ENCODE assay signal across 8 cellular contexts in genomic region chr17:76014100-76014924, GRCh38. TPM values are rescaled to one million over a fixed set of nuclear protein-coding genes. Genes with fewer than 3 reads are reported as not detected.
DNase-seq lines count a peak whose midpoint lies in the region; ATAC-seq and TF ChIP-seq lines count a peak whose summit lies in the region.

No MANE protein-coding gene starts in this region.

- no peaks in the 10 kb centered on the region for H3K9me3 ChIP-seq in CD8-positive, alpha-beta T cell (ENCODE audit: low read length)
- no peaks in the 10 kb centered on the region for H3K9me3 ChIP-seq in right lobe of liver

- no peaks in the 10 kb centered on the region for H3K27me3 Mint-ChIP-seq in CD8-positive, alpha-beta T cell (ENCODE audit: low read depth)
- no peaks in the 10 kb centered on the region for H3K27me3 Mint-ChIP-seq in activated CD4-positive, alpha-beta T cell treated with anti-CD3 and anti-CD28 coated beads for 36 hours

- 20% methylated on average over 1 of the region's 19 CpGs for WGBS in right lobe of liver (ENCODE audit: insufficient coverage, low coverage, low lambda C conversion rate, missing lambda C conversion rate)

- no peaks in the 10 kb centered on the region for H3K36me3 Mint-ChIP-seq in CD8-positive, alpha-beta T cell
- no peaks in the 10 kb centered on the region for H3K36me3 Mint-ChIP-seq in activated CD4-positive, alpha-beta T cell treated with anti-CD3 and anti-CD28 coated beads for 36 hours (ENCODE audit: low read depth)

- H3K27ac ChIP-seq in CD8-positive, alpha-beta T cell (ENCODE audit: low read depth, low read length) = peak overlapping the region; percentile 26
- no peak overlapping the region for H3K27ac ChIP-seq in right lobe of liver

- intact Hi-C loops in CD8-positive, alpha-beta T cell (cut with DNase I, micrococcal nuclease) = loop anchor here (1.0 to 2.0 kb wide), 9 partner anchors 15 to 285 kb away; partner anchors contain the start of genes EXOC7 (in 1 of the 2) and SRP68 (in 1 of the 2)
- intact Hi-C loops in activated CD4-positive, alpha-beta T cell treated with anti-CD3 and anti-CD28 coated beads for 36 hours (cut with DNase I, micrococcal nuclease) = loop anchor here (1.0 to 5.0 kb wide), 7 partner anchors 63 to 288 kb away; partner anchors contain the start of genes EXOC7 (in 2 of the 2) and ZACN (in 1 of the 2)
- intact Hi-C loops in right lobe of liver (cut with DNase I) = loop anchor here in 1 of 2 donors (10.0 kb wide), 1 partner anchor 270 kb away; no protein-coding TSS in a partner anchor

- peaks cover 14% of the 10 kb centered on the region for H3K4me1 ChIP-seq in CD8-positive, alpha-beta T cell (ENCODE audit: insufficient read depth, low read length)
- H3K4me1 ChIP-seq in right lobe of liver = no peaks in the 10 kb centered on the region

- H3K36me3 ChIP-seq in CD8-positive, alpha-beta T cell (ENCODE audit: insufficient read depth, low read length) = no peaks in the 10 kb centered on the region
- no peaks in the 10 kb centered on the region for H3K36me3 ChIP-seq in right lobe of liver

- no peaks in the 10 kb centered on the region for H3K9me3 Mint-ChIP-seq in CD8-positive, alpha-beta T cell
- no peaks in the 10 kb centered on the region for H3K9me3 Mint-ChIP-seq in activated CD4-positive, alpha-beta T cell treated with anti-CD3 and anti-CD28 coated beads for 36 hours (ENCODE audit: low read depth)

- no peak overlapping the region for H3K27ac Mint-ChIP-seq in CD8-positive, alpha-beta T cell
- H3K27ac Mint-ChIP-seq in activated CD4-positive, alpha-beta T cell treated with anti-CD3 and anti-CD28 coated beads for 36 hours = no peak overlapping the region

- POLR2A ChIA-PET in CD8-positive, alpha-beta T cell (lab: Charles Lee) = interaction anchor here (1.0 to 1.7 kb wide), 8 partner anchors 9 to 168 kb away, joined by 3 to 11 read pairs (median 4); partner anchors contain the start of gene ZACN
- POLR2A ChIA-PET in HEK293T (lab: Yijun Ruan, JAX) = interaction anchor here (0.8 to 2.4 kb wide), 5 partner anchors 8 to 109 kb away, joined by 3 to 6 read pairs (median 4); partner anchors contain the start of genes ACOX1, EXOC7, MRPL38 and SRP68
- POLR2A ChIA-PET in activated CD4-positive, alpha-beta T cell treated with anti-CD3 and anti-CD28 coated beads for 36 hours (lab: Charles Lee) = interaction anchor here (0.6 to 0.9 kb wide), 3 partner anchors 28 to 265 kb away, joined by 3 to 4 read pairs (median 3); no protein-coding TSS in a partner anchor

- TF ChIP-seq POLR2A in right lobe of liver (IDR thresholded peaks at IDR 0.05) = no peak

- CTCF ChIA-PET in CD8-positive, alpha-beta T cell (lab: Charles Lee) = interaction anchor here (0.5 to 5.9 kb wide), 65 partner anchors 9 to 1265 kb away, joined by 3 to 56 read pairs (median 4); partner anchors contain the start of genes CDK3, EVPL, EXOC7 and GALR2
- CTCF ChIA-PET in HEK293T (lab: Yijun Ruan, JAX) = interaction anchor here (0.5 to 1.7 kb wide), 26 partner anchors 9 to 265 kb away, joined by 3 to 15 read pairs (median 3); partner anchors contain the start of genes CDK3 and EXOC7
- CTCF ChIA-PET in activated CD4-positive, alpha-beta T cell treated with anti-CD3 and anti-CD28 coated beads for 36 hours (lab: Charles Lee) = interaction anchor here (0.6 to 10.4 kb wide), 59 partner anchors 9 to 1895 kb away, joined by 3 to 139 read pairs (median 4); partner anchors contain the start of genes CDK3, EXOC7, GALK1 and GALR2

- H3K4me3 Mint-ChIP-seq in CD8-positive, alpha-beta T cell = peak overlapping the region; percentile 64
- H3K4me3 Mint-ChIP-seq in activated CD4-positive, alpha-beta T cell treated with anti-CD3 and anti-CD28 coated beads for 36 hours = no peak overlapping the region

- H3K4me3 ChIP-seq in CD8-positive, alpha-beta T cell (ENCODE audit: low read depth, low read length) = peak overlapping the region; percentile 20
- no peak overlapping the region for H3K4me3 ChIP-seq in choroid plexus epithelial cell (ENCODE audit: low read depth, low read length)
- H3K4me3 ChIP-seq in right lobe of liver = no peak overlapping the region

- TF ChIP-seq CTCF in CD8-positive, alpha-beta T cell (IDR thresholded peaks at IDR 0.05) = peak; percentile 94
- TF ChIP-seq CTCF in choroid plexus epithelial cell (conservative IDR thresholded peaks at IDR 0.05; ENCODE audit: low read depth, low read length) (peak; percentile 91), right lobe of liver (IDR thresholded peaks at IDR 0.05) (peak; percentile 90 to 98 (median 97))

- DNase-seq in CD8-positive, alpha-beta T cell = peak; percentile 52 to 90 (median 80)
- DNase-seq in HEK293T (ENCODE audit: extremely low spot score) = peak; percentile 93
- peak; percentile 53 to 86 for DNase-seq in NCI-H446 (lab: John Stamatoyannopoulos, UW)
- DNase-seq in activated CD4-positive, alpha-beta T cell treated with anti-CD3 and anti-CD28 coated beads for 36 hours = peak; percentile 90
- peak; percentile 79 for DNase-seq in choroid plexus epithelial cell (ENCODE audit: low read depth)
- peak; percentile 75 to 81 (median 78) for DNase-seq in right lobe of liver
- peak; percentile 56 to 63 (median 60) for DNase-seq in stimulated activated CD4-positive, alpha-beta T cell treated with anti-CD3 and anti-CD28 coated beads, TNF-alpha, amount 100 ng/mL, for 4 hours (ENCODE audit: low read depth in 3 of 3)

- no peaks in the 10 kb centered on the region for H3K27me3 ChIP-seq in CD8-positive, alpha-beta T cell (ENCODE audit: insufficient read depth, low read length)
- no peaks in the 10 kb centered on the region for H3K27me3 ChIP-seq in right lobe of liver

- ATAC-seq in CD8-positive, alpha-beta T cell = peak; percentile 100
- ATAC-seq in activated CD4-positive, alpha-beta T cell treated with anti-CD3 and anti-CD28 coated beads for 36 hours = peak; percentile 99
- peak; percentile 84 to 94 (median 92) for ATAC-seq in right lobe of liver
- no peak for ATAC-seq in HG02763 (IDR thresholded peaks at IDR 0.05; ENCODE audit: unreplicated experiment)

- H3K4me1 Mint-ChIP-seq in CD8-positive, alpha-beta T cell (ENCODE audit: low read depth) = peaks cover 14% of the 10 kb centered on the region
- H3K4me1 Mint-ChIP-seq in activated CD4-positive, alpha-beta T cell treated with anti-CD3 and anti-CD28 coated beads for 36 hours = peaks cover 3% of the 10 kb centered on the region

TF ChIP-seq in HEK293T, 16 proteins besides CTCF, POLR2A, EP300 and RAD21:
- TF ChIP-seq NFRKB (IDR thresholded peaks at IDR 0.05) (no peak), CTBP1 (IDR thresholded peaks at IDR 0.05; ENCODE audit: borderline replicate concordance) (no peak), SUZ12 (IDR thresholded peaks at IDR 0.05) (no peak), ARNT (IDR thresholded peaks at IDR 0.05) (no peak), FOXA1 (IDR thresholded peaks at IDR 0.05) (no peak), FOXM1 (IDR thresholded peaks at IDR 0.05; ENCODE audit: borderline replicate concordance) (no peak), PKNOX1 (IDR thresholded peaks at IDR 0.05) (no peak), HDGF (IDR thresholded peaks at IDR 0.05; ENCODE audit: borderline replicate concordance) (no peak), FOXK2 (IDR thresholded peaks at IDR 0.05) (no peak), SP1 (IDR thresholded peaks at IDR 0.05) (no peak), TARDBP (IDR thresholded peaks at IDR 0.05) (no peak), BHLHE40 (IDR thresholded peaks at IDR 0.05; ENCODE audit: borderline replicate concordance) (no peak), L3MBTL2 (conservative IDR thresholded peaks at IDR 0.05) (no peak), LEF1 (IDR thresholded peaks at IDR 0.05; ENCODE audit: borderline replicate concordance) (no peak), ZNF384 (IDR thresholded peaks at IDR 0.05) (no peak), ELF4 (IDR thresholded peaks at IDR 0.05) (no peak)

RNA-seq across cellular contexts. Expression of gene EVPL, which starts 12.8 kb away (rescaled TPM):
- 1 to 10 TPM in 1 of 2 experiments, under 1 TPM in 1; 0.38 to 1.1 TPM for total RNA-seq in CD8-positive, alpha-beta T cell
- total RNA-seq in activated CD4-positive, alpha-beta T cell treated with anti-CD3 and anti-CD28 coated beads for 36 hours = under 1 TPM; 0.04 to 0.16 TPM
- under 1 TPM in 1 of 6 experiments, not detected in 5; 0.62 TPM for total RNA-seq in right lobe of liver

RNA-seq across cellular contexts. Expression of gene CDK3, which starts 13.7 kb away (rescaled TPM):
- total RNA-seq in CD8-positive, alpha-beta T cell = 1 to 10 TPM; 2.1 to 3.3 TPM
- total RNA-seq in activated CD4-positive, alpha-beta T cell treated with anti-CD3 and anti-CD28 coated beads for 36 hours = 1 to 10 TPM; 5.6 to 6.0 TPM
- total RNA-seq in right lobe of liver = 10 to 100 TPM in 1 of 6 experiments, 1 to 10 TPM in 5; 2.2 to 11.0 (median 3.1) TPM

RNA-seq across cellular contexts. Expression of gene TEN1, which starts 35.3 kb away (rescaled TPM):
- total RNA-seq in CD8-positive, alpha-beta T cell = 10 to 100 TPM; 14.6 to 17.1 TPM
- total RNA-seq in activated CD4-positive, alpha-beta T cell treated with anti-CD3 and anti-CD28 coated beads for 36 hours = 10 to 100 TPM in 1 of 2 experiments, 1 to 10 TPM in 1; 9.8 to 13.6 TPM
- total RNA-seq in right lobe of liver = 10 to 100 TPM in 5 of 6 experiments, 1 to 10 TPM in 1; 6.9 to 25.2 (median 14.1) TPM

RNA-seq across cellular contexts. Expression of gene ACOX1, which starts 35.3 kb away (rescaled TPM):
- total RNA-seq in CD8-positive, alpha-beta T cell = 10 to 100 TPM; 18.2 to 20.4 TPM
- 10 to 100 TPM; 27.7 to 33.1 TPM for total RNA-seq in activated CD4-positive, alpha-beta T cell treated with anti-CD3 and anti-CD28 coated beads for 36 hours
- 100 to 1,000 TPM; 112 to 202 (median 190) TPM for total RNA-seq in right lobe of liver

RNA-seq across cellular contexts. Expression of gene SRP68, which starts 58.0 kb away (rescaled TPM):
- 10 to 100 TPM; 93.6 to 99.9 TPM for total RNA-seq in CD8-positive, alpha-beta T cell
- total RNA-seq in activated CD4-positive, alpha-beta T cell treated with anti-CD3 and anti-CD28 coated beads for 36 hours = 100 to 1,000 TPM; 151 to 174 TPM
- total RNA-seq in right lobe of liver = 10 to 100 TPM; 31.0 to 37.0 (median 35.1) TPM
